ENCODE assay signal across 1 cellular context in the genomic region with DNA sequence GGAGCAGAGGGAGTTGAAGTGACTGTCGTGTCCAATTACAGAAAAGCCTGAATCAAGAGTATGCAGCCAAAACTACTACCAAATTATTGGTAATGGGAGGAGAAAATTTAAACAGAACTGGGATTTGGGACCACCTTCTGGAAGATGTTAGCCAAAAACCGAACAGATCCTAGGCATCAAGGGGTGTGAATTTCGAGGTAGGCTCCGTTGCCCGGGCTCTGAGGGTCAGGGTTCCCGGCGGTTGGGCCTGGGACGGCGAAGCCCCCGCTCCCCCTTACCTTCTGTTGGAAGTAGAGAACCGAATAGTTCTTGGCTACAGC.
TF ChIP-seq lines count a peak whose summit lies in the region.

No MANE protein-coding gene starts in this region.

TF ChIP-seq in HepG2, 621 proteins besides CTCF, POLR2A, EP300 and RAD21:
- TF ChIP-seq CHD4 (IDR thresholded peaks at IDR 0.05; ENCODE audit: borderline replicate concordance, low read length) (no peak), HOXA5 (CRISPR knock-in tag; IDR thresholded peaks at IDR 0.05) (no peak), ZNF180 (CRISPR knock-in tag; IDR thresholded peaks at IDR 0.05; ENCODE audit: borderline replicate concordance, low read depth) (no peak), ZNF33A (CRISPR knock-in tag; IDR thresholded peaks at IDR 0.05; ENCODE audit: borderline replicate concordance) (no peak), SATB2 (CRISPR knock-in tag; IDR thresholded peaks at IDR 0.05) (no peak), ZNF564 (CRISPR knock-in tag; IDR thresholded peaks at IDR 0.05) (0 out of 2 replicates have a peak, but pooled peaks have one; percentile 38), NCOA1 (CRISPR knock-in tag; IDR thresholded peaks at IDR 0.05) (0 out of 2 replicates have a peak, but pooled peaks have one; percentile 58), IRF2 (CRISPR knock-in tag; IDR thresholded peaks at IDR 0.05) (no peak), MEIS2 (CRISPR knock-in tag; IDR thresholded peaks at IDR 0.05) (no peak), U2AF1 (optimal IDR thresholded peaks at IDR 0.05; ENCODE audit: low read depth, low read length) (peak; percentile 67), CC2D1A (CRISPR knock-in tag; IDR thresholded peaks at IDR 0.05) (0 out of 2 replicates have a peak, but pooled peaks have one; percentile 57), NR1H2 (CRISPR knock-in tag; IDR thresholded peaks at IDR 0.05; ENCODE audit: borderline replicate concordance, low read depth) (no peak), KDM4B (CRISPR knock-in tag; IDR thresholded peaks at IDR 0.05) (0 out of 2 replicates have a peak, but pooled peaks have one; percentile 17), ZNF775 (CRISPR knock-in tag; IDR thresholded peaks at IDR 0.05; ENCODE audit: borderline replicate concordance) (peak; percentile 17; the same call in 1 of the 2 replicates), TBX3 (IDR thresholded peaks at IDR 0.05; ENCODE audit: borderline replicate concordance) (no peak), ARNT (IDR thresholded peaks at IDR 0.05) (no peak), ZC3H13 (CRISPR knock-in tag; IDR thresholded peaks at IDR 0.05) (no peak), ZNF614 (CRISPR knock-in tag; IDR thresholded peaks at IDR 0.05; ENCODE audit: borderline replicate concordance) (no peak), NRL (CRISPR knock-in tag; IDR thresholded peaks at IDR 0.05; ENCODE audit: borderline replicate concordance) (no peak), ATF1 (CRISPR knock-in tag; IDR thresholded peaks at IDR 0.05) (no peak), SP1 (IDR thresholded peaks at IDR 0.05) (no peak), SP1 (CRISPR knock-in tag; IDR thresholded peaks at IDR 0.05) (no peak), ZSCAN25 (CRISPR knock-in tag; IDR thresholded peaks at IDR 0.05) (no peak), MTF2 (CRISPR knock-in tag; IDR thresholded peaks at IDR 0.05; ENCODE audit: borderline replicate concordance) (0 out of 2 replicates have a peak, but pooled peaks have one; percentile 14), RAD51 (IDR thresholded peaks at IDR 0.05; ENCODE audit: borderline replicate concordance) (no peak), NFE2L2 (IDR thresholded peaks at IDR 0.05; ENCODE audit: low read length) (no peak), FOXO1 (CRISPR knock-in tag; IDR thresholded peaks at IDR 0.05) (no peak), ZNF224 (CRISPR knock-in tag; IDR thresholded peaks at IDR 0.05) (no peak), ZNF263 (CRISPR knock-in tag; IDR thresholded peaks at IDR 0.05) (no peak), ZNF543 (CRISPR knock-in tag; IDR thresholded peaks at IDR 0.05) (no peak), ZNF790 (CRISPR knock-in tag; IDR thresholded peaks at IDR 0.05; ENCODE audit: borderline replicate concordance) (no peak), TGIF2 (CRISPR knock-in tag; IDR thresholded peaks at IDR 0.05) (0 out of 2 replicates have a peak, but pooled peaks have one; percentile 21), MEIS1 (CRISPR knock-in tag; IDR thresholded peaks at IDR 0.05; ENCODE audit: borderline replicate concordance) (no peak), PHF21A (CRISPR knock-in tag; IDR thresholded peaks at IDR 0.05) (no peak), SCMH1 (CRISPR knock-in tag; IDR thresholded peaks at IDR 0.05; ENCODE audit: borderline replicate concordance) (no peak), ZNF557 (CRISPR knock-in tag; IDR thresholded peaks at IDR 0.05) (0 out of 2 replicates have a peak, but pooled peaks have one; percentile 11), ZNF235 (CRISPR knock-in tag; IDR thresholded peaks at IDR 0.05; ENCODE audit: borderline replicate concordance) (0 out of 2 replicates have a peak, but pooled peaks have one; percentile 80), MED8 (CRISPR knock-in tag; IDR thresholded peaks at IDR 0.05; ENCODE audit: insufficient replicate concordance) (peak; percentile 46)
- TF ChIP-seq, protein P1, sequence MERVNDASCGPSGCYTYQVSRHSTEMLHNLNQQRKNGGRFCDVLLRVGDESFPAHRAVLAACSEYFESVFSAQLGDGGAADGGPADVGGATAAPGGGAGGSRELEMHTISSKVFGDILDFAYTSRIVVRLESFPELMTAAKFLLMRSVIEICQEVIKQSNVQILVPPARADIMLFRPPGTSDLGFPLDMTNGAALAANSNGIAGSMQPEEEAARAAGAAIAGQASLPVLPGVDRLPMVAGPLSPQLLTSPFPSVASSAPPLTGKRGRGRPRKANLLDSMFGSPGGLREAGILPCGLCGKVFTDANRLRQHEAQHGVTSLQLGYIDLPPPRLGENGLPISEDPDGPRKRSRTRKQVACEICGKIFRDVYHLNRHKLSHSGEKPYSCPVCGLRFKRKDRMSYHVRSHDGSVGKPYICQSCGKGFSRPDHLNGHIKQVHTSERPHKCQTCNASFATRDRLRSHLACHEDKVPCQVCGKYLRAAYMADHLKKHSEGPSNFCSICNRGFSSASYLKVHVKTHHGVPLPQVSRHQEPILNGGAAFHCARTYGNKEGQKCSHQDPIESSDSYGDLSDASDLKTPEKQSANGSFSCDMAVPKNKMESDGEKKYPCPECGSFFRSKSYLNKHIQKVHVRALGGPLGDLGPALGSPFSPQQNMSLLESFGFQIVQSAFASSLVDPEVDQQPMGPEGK (CRISPR knock-in tag; IDR thresholded peaks at IDR 0.05): no peak
- TF ChIP-seq, protein P2, sequence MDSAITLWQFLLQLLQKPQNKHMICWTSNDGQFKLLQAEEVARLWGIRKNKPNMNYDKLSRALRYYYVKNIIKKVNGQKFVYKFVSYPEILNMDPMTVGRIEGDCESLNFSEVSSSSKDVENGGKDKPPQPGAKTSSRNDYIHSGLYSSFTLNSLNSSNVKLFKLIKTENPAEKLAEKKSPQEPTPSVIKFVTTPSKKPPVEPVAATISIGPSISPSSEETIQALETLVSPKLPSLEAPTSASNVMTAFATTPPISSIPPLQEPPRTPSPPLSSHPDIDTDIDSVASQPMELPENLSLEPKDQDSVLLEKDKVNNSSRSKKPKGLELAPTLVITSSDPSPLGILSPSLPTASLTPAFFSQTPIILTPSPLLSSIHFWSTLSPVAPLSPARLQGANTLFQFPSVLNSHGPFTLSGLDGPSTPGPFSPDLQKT (CRISPR knock-in tag; IDR thresholded peaks at IDR 0.05; ENCODE audit: borderline replicate concordance): no peak
- TF ChIP-seq, protein P3, sequence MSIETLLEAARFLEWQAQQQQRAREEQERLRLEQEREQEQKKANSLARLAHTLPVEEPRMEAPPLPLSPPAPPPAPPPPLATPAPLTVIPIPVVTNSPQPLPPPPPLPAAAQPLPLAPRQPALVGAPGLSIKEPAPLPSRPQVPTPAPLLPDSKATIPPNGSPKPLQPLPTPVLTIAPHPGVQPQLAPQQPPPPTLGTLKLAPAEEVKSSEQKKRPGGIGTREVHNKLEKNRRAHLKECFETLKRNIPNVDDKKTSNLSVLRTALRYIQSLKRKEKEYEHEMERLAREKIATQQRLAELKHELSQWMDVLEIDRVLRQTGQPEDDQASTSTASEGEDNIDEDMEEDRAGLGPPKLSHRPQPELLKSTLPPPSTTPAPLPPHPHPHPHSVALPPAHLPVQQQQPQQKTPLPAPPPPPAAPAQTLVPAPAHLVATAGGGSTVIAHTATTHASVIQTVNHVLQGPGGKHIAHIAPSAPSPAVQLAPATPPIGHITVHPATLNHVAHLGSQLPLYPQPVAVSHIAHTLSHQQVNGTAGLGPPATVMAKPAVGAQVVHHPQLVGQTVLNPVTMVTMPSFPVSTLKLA (IDR thresholded peaks at IDR 0.05): no peak
- TF ChIP-seq, protein P4, sequence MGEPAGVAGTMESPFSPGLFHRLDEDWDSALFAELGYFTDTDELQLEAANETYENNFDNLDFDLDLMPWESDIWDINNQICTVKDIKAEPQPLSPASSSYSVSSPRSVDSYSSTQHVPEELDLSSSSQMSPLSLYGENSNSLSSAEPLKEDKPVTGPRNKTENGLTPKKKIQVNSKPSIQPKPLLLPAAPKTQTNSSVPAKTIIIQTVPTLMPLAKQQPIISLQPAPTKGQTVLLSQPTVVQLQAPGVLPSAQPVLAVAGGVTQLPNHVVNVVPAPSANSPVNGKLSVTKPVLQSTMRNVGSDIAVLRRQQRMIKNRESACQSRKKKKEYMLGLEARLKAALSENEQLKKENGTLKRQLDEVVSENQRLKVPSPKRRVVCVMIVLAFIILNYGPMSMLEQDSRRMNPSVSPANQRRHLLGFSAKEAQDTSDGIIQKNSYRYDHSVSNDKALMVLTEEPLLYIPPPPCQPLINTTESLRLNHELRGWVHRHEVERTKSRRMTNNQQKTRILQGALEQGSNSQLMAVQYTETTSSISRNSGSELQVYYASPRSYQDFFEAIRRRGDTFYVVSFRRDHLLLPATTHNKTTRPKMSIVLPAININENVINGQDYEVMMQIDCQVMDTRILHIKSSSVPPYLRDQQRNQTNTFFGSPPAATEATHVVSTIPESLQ (CRISPR knock-in tag; conservative IDR thresholded peaks at IDR 0.05): no peak
- TF ChIP-seq, protein P5, sequence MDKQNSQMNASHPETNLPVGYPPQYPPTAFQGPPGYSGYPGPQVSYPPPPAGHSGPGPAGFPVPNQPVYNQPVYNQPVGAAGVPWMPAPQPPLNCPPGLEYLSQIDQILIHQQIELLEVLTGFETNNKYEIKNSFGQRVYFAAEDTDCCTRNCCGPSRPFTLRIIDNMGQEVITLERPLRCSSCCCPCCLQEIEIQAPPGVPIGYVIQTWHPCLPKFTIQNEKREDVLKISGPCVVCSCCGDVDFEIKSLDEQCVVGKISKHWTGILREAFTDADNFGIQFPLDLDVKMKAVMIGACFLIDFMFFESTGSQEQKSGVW (CRISPR knock-in tag; IDR thresholded peaks at IDR 0.05; ENCODE audit: borderline replicate concordance): no peak
